ENCODE assay signal across 8 cellular contexts in genomic region chr14:91061309-91061887, GRCh38. TPM values are rescaled to one million over a fixed set of nuclear protein-coding genes. Genes with fewer than 3 reads are reported as not detected.
DNase-seq lines count a peak whose midpoint lies in the region; ATAC-seq, FAIRE-seq and TF ChIP-seq lines count a peak whose summit lies in the region.

No MANE protein-coding gene starts in this region.

- no peaks in the 10 kb centered on the region for H3K9me2 ChIP-seq in OCI-LY1 (ENCODE audit: low read depth, low read length)

- H3K79me2 ChIP-seq in OCI-LY1 (ENCODE audit: insufficient read depth, low read length): no peaks in the 10 kb centered on the region

- peak overlapping the region; percentile 47 for H3K4me3 ChIP-seq in GM12875 (ENCODE audit: low read depth, low read length)
- H3K4me3 ChIP-seq in OCI-LY1 (ENCODE audit: low read depth, low read length, poor library complexity, severe bottlenecking): peak overlapping the region; percentile 85
- peak overlapping the region; percentile 68 for H3K4me3 ChIP-seq in fibroblast of mammary gland (ENCODE audit: control insufficient read depth, low read depth, low read length)
- peak overlapping the region; percentile 74 to 80 (median 78) for H3K4me3 ChIP-seq in skeletal muscle tissue (ENCODE audit: low read length in 3 of 3)

- no peaks in the 10 kb centered on the region for H3K36me3 ChIP-seq in OCI-LY1 (ENCODE audit: insufficient read depth, low read length)
- H3K36me3 ChIP-seq in skeletal muscle tissue (ENCODE audit: control insufficient read depth in 3 of 3, insufficient read depth in 3 of 3, low read length in 3 of 3): no peaks in the 10 kb centered on the region

- no peaks in the 10 kb centered on the region for H3F3A ChIP-seq in OCI-LY1 (ENCODE audit: insufficient read depth, low read length)

- peak overlapping the region; percentile 11 for H3K27ac ChIP-seq in OCI-LY1 (ENCODE audit: low read depth, low read length, poor library complexity, severe bottlenecking)
- H3K27ac ChIP-seq in skeletal muscle tissue (ENCODE audit: low read depth, low read length): peak overlapping the region; percentile 84

- ATAC-seq in HG02884 (IDR thresholded peaks at IDR 0.05; ENCODE audit: unreplicated experiment) (no peak), HG03280 (IDR thresholded peaks at IDR 0.05; ENCODE audit: unreplicated experiment) (no peak)

- H3K9me3 ChIP-seq in OCI-LY1 (ENCODE audit: low read length) (no peaks in the 10 kb centered on the region), skeletal muscle tissue (ENCODE audit: control insufficient read depth in 3 of 3, low read length in 3 of 3) (no peaks in the 10 kb centered on the region)

- no peaks in the 10 kb centered on the region for H4K20me1 ChIP-seq in OCI-LY1 (ENCODE audit: insufficient read depth, low read length)

- TF ChIP-seq CTCF in GM12875 (IDR thresholded peaks at IDR 0.05; ENCODE audit: borderline replicate concordance, insufficient read depth, low read depth, low read length) (no peak), OCI-LY1 (IDR thresholded peaks at IDR 0.05; ENCODE audit: low read length) (no peak), fibroblast of mammary gland (conservative IDR thresholded peaks at IDR 0.05; ENCODE audit: control insufficient read depth, insufficient read depth, low read depth, low read length) (no peak)

- DNase-seq in fibroblast of mammary gland (ENCODE audit: low read depth) (no peak), nucleus accumbens (lab: John Stamatoyannopoulos, UW) (no peak), H54 (ENCODE audit: insufficient read length, low spot score) (no peak)

- no peak for TF ChIP-seq POLR2A in H54 (IDR thresholded peaks at IDR 0.05; ENCODE audit: low read depth, low read length)

- peak overlapping the region; percentile 74 for H3K4me2 ChIP-seq in OCI-LY1 (ENCODE audit: low read length)

- H3K27me3 ChIP-seq in OCI-LY1 (ENCODE audit: insufficient read depth, low read length) (no peaks in the 10 kb centered on the region), skeletal muscle tissue (ENCODE audit: control insufficient read depth in 3 of 3, insufficient read depth in 3 of 3, low read length in 3 of 3) (no peaks in the 10 kb centered on the region)

- no peak for FAIRE-seq in H54 (lab: Jason Lieb, UNC)

- peaks cover 27% of the 10 kb centered on the region for H3K4me1 ChIP-seq in OCI-LY1 (ENCODE audit: insufficient read depth, low read length, severe bottlenecking)
- peaks cover 16 to 19% (median 17%) of the 10 kb centered on the region in 3 donors for H3K4me1 ChIP-seq in skeletal muscle tissue (ENCODE audit: control insufficient read depth in 3 of 3, insufficient read depth in 3 of 3, low read length in 3 of 3)

- H3K9ac ChIP-seq in OCI-LY1 (ENCODE audit: low read length) (peak overlapping the region; percentile 59), skeletal muscle tissue (ENCODE audit: low read depth in 1 of 3, low read length in 3 of 3) (peak overlapping the region; percentile 77 to 85 (median 79))

- 0 out of 2 replicates have a peak overlapping the region, but pooled peaks have one; percentile 4 for H2AFZ ChIP-seq in OCI-LY1 (ENCODE audit: low read length)

RNA-seq across cellular contexts. Expression of gene RPS6KA5, which starts 1.0 kb away (rescaled TPM):
- 3.1 TPM for total RNA-seq in skeletal muscle tissue

RNA-seq across cellular contexts. Expression of gene DGLUCY, which starts 52.5 kb away (rescaled TPM):
- total RNA-seq in skeletal muscle tissue: 49.6 TPM
